ENCODE assay signal across 21 cellular contexts in the genomic region with DNA sequence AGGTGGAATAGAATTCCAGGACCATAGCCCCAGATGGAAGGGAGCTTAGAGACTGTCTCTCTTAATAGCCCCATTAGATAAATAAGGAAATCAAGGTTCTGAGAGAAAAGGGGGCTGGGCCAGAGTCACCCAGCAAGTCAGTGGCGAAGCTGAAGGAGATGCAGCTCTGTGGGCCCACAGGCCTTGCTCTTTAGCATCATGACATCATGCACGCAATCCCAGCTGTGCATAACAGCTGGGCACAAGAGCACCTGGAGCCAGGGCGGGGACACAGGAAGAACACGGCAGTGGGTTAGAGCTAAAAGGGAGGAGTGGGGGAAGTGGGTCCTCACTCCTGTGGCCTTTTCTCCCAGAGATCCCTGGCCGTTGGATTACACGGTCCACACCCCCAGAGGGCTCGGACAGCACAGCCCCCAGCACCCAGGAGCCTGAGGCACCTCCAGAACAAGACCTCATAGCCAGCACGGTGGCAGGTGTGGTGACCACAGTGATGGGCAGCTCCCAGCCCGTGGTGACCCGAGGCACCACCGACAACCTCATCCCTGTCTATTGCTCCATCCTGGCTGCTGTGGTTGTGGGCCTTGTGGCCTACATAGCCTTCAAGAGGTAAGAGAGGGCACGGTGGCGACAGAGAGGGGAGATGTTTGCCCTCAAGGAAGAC. TPM values are rescaled to one million over a fixed set of nuclear protein-coding genes. Genes with fewer than 3 reads are reported as not detected.
DNase-seq lines count a peak whose midpoint lies in the region; ATAC-seq, FAIRE-seq and TF ChIP-seq lines count a peak whose summit lies in the region.
"Had no signal": no experiment of that assay in that cellular context is flagged by ENCODE, and none has a peak within 500 bp of the region (broad histone marks: within the 10 kb centered on the region; RNA-seq: fewer than 3 reads in every experiment).

No MANE protein-coding gene starts in this region.

- H3K79me2 ChIP-seq in mammary epithelial cell (ENCODE audit: insufficient read depth, low read length), result no peaks in the 10 kb centered on the region

- H3K27ac ChIP-seq in breast epithelium, result peak overlapping the region; percentile 80 to 92
- no peak overlapping the region for H3K27ac ChIP-seq in mammary epithelial cell (ENCODE audit: insufficient read depth, low read depth, low read length)
- peak overlapping the region; percentile 94 for H3K27ac ChIP-seq in RWPE1
- H3K27ac ChIP-seq in kidney (ENCODE audit: low read depth in 2 of 2, low read length in 2 of 2), result no peak overlapping the region
- H3K27ac ChIP-seq: Peyer's patch had no signal

- H3K4me1 ChIP-seq in breast epithelium (peaks cover 20 to 21% of the 10 kb centered on the region in 2 donors), mammary epithelial cell (ENCODE audit: insufficient read depth, low read length) (peaks cover 43% of the 10 kb centered on the region), kidney (ENCODE audit: control insufficient read depth in 1 of 2, insufficient read depth in 1 of 2, low read depth in 1 of 2, low read length in 2 of 2) (peaks cover 7 to 8% of the 10 kb centered on the region in 2 donors)

- no peak for TF ChIP-seq CTCF in breast epithelium (IDR thresholded peaks at IDR 0.05)
- no peak for TF ChIP-seq CTCF in mammary epithelial cell (conservative IDR thresholded peaks at IDR 0.05 in 1 of 2, IDR thresholded peaks at IDR 0.05 in 1 of 2; ENCODE audit: extremely low read depth in 1 of 2, insufficient read depth in 1 of 2, low read depth in 1 of 2, low read length in 2 of 2)
- TF ChIP-seq CTCF in RWPE1 (conservative IDR thresholded peaks at IDR 0.05; ENCODE audit: low read depth), result no peak
- no peak for TF ChIP-seq CTCF in kidney (IDR thresholded peaks at IDR 0.05; ENCODE audit: borderline replicate concordance, extremely low read depth, insufficient read depth)

- no TSS peak for BruUV-seq in mammary epithelial cell (replicated peaks; lab: Mats Ljungman, UMichigan)

- POLR2A ChIA-PET in RWPE1 (lab: Yijun Ruan, JAX; ENCODE audit: low non-redundant PET), result no interaction called here

- H3K9ac ChIP-seq in mammary epithelial cell (ENCODE audit: insufficient read depth, low read length), result no peak overlapping the region
- H3K9ac ChIP-seq in kidney (ENCODE audit: low read length in 2 of 2), result no peak overlapping the region

- no peaks in the 10 kb centered on the region for H3K9me3 ChIP-seq in breast epithelium
- no peaks in the 10 kb centered on the region for H3K9me3 ChIP-seq in mammary epithelial cell (replicated peaks; ENCODE audit: insufficient read depth, low read length)
- H3K9me3 ChIP-seq in kidney (ENCODE audit: control insufficient read depth in 1 of 2, low read length in 2 of 2), result no peaks in the 10 kb centered on the region
- H3K9me3 ChIP-seq: Peyer's patch had no signal

- no peak overlapping the region for H3K4me2 ChIP-seq in mammary epithelial cell (ENCODE audit: insufficient read depth, low read depth, low read length)
- H3K4me2 ChIP-seq: GM23338 had no signal

- CTCF ChIA-PET in mammary epithelial cell (lab: Charles Lee; ENCODE audit: low non-redundant PET) (no interaction called here), RWPE1 (lab: Yijun Ruan, JAX) (interaction anchor here (0.7 to 1.4 kb wide), 3 partner anchors 14 to 46 kb away, joined by 3 to 4 read pairs (median 3); no protein-coding TSS in a partner anchor)

- H3K4me3 ChIP-seq in breast epithelium (no peak overlapping the region), mammary epithelial cell (replicated peaks in 1 of 3; ENCODE audit: insufficient read depth in 1 of 3, low read depth in 2 of 3, low read length in 3 of 3) (no peak overlapping the region), kidney (ENCODE audit: low read length in 2 of 2) (no peak overlapping the region)
- H3K4me3 ChIP-seq: GM23338, Peyer's patch, SK-N-MC had no signal

- FAIRE-seq in kidney (lab: Jason Lieb, UNC), result no peak
- FAIRE-seq in urothelium cell line (lab: Jason Lieb, UNC), result peak; percentile 5
- FAIRE-seq in GM12891 (lab: Jason Lieb, UNC), result no peak

- in situ Hi-C loops in mammary epithelial cell (cut with MboI; ENCODE audit: low sequenced_read_pairs in 2 of 2), result no loop called here

- dilution Hi-C loops in mammary epithelial cell (cut with HindIII; ENCODE audit: low sequenced_read_pairs), result no loop called here

- ATAC-seq in GM18520 (IDR thresholded peaks at IDR 0.05; ENCODE audit: unreplicated experiment), result no peak
- ATAC-seq: GM23338 had no signal

- H4K20me1 ChIP-seq in mammary epithelial cell (ENCODE audit: insufficient read depth, low read length), result no peaks in the 10 kb centered on the region

- no peak overlapping the region for H2AFZ ChIP-seq in mammary epithelial cell (ENCODE audit: low read depth, low read length)
- H2AFZ ChIP-seq: GM23338 had no signal

- no peaks in the 10 kb centered on the region for H3K36me3 ChIP-seq in breast epithelium
- peaks cover 2% of the 10 kb centered on the region for H3K36me3 ChIP-seq in mammary epithelial cell (ENCODE audit: insufficient read depth, low read length)
- H3K36me3 ChIP-seq in kidney (ENCODE audit: control insufficient read depth in 1 of 2, insufficient read depth in 2 of 2, low read length in 2 of 2), result no peaks in the 10 kb centered on the region
- H3K36me3 ChIP-seq: Peyer's patch had no signal

- intact Hi-C loops in breast epithelium (cut with DNase I; ENCODE audit: low total_unique reads), result no loop called here
- intact Hi-C loops in mammary epithelial cell (cut with micrococcal nuclease), result no loop called here
- intact Hi-C loops in kidney (cut with DNase I), result no loop called here

- DNase-seq in breast epithelium (ENCODE audit: low spot score in 2 of 2), result no peak
- DNase-seq in mammary epithelial cell, result no peak
- no peak for DNase-seq in RWPE1 (ENCODE audit: low spot score)
- peak; percentile 45 for DNase-seq in kidney
- DNase-seq in urothelium cell line (ENCODE audit: low spot score), result no peak
- DNase-seq in GM12891 (ENCODE audit: insufficient read length, low spot score), result no peak
- no peak for DNase-seq in NCI-H748 (lab: John Stamatoyannopoulos, UW; ENCODE audit: unreplicated experiment)
- DNase-seq: CD4-positive, CD25-positive, alpha-beta regulatory T cell; COR-L47; DMS79; HCEC 1CT; Karpas-422; NCI-H1417; NCI-H1694 treated with DMSO at 0.1 percent for 48 hours; NCI-H748 treated with DMSO at 0.1 percent for 48 hours; SHP77 treated with DMSO at 0.1 percent for 48 hours; SW 1271 had no signal

- TF ChIP-seq POLR2A in breast epithelium (IDR thresholded peaks at IDR 0.05) (no peak), GM12891 (IDR thresholded peaks at IDR 0.05; ENCODE audit: low read depth, low read length) (no peak)

- H3K27me3 ChIP-seq in breast epithelium, result no peaks in the 10 kb centered on the region
- H3K27me3 ChIP-seq in mammary epithelial cell (ENCODE audit: insufficient read depth, low read length), result no peaks in the 10 kb centered on the region
- H3K27me3 ChIP-seq: Peyer's patch had no signal

- WGBS in mammary epithelial cell (ENCODE audit: low coverage, missing lambda C conversion rate), result 71% methylated on average over 10 of the region's 13 CpGs

TF ChIP-seq in GM12891, 5 proteins besides CTCF, POLR2A, EP300 and RAD21:
- TF ChIP-seq TAF1 (IDR thresholded peaks at IDR 0.05; ENCODE audit: low read depth, low read length) (no peak), POU2F2 (IDR thresholded peaks at IDR 0.05; ENCODE audit: low read depth, low read length) (no peak), SPI1 (IDR thresholded peaks at IDR 0.05; ENCODE audit: low read depth, low read length) (no peak)

RNA-seq across cellular contexts. Expression of a gene that starts 15.1 kb away (rescaled TPM):
- 10 to 100 TPM in 2 of 3 donors, 1 to 10 TPM in 1; 3.4 to 27.8 (median 17.7) TPM for total RNA-seq in breast epithelium
- 10 to 100 TPM; 16.3 to 25.5 TPM for total RNA-seq in mammary epithelial cell
- polyA plus RNA-seq in mammary epithelial cell, result 33.5 TPM
- 17.4 TPM for polyA minus RNA-seq in mammary epithelial cell
- total RNA-seq in kidney, result 13.2 TPM
- polyA plus RNA-seq in kidney (ENCODE audit: insufficient read depth, low read depth, low replicate concordance), result 9.4 TPM
- polyA plus RNA-seq in GM12891 (2012; ENCODE audit: low read depth, missing spikeins), result 1.1 TPM
- polyA plus RNA-seq: CD4-positive, CD25-positive, alpha-beta regulatory T cell had no signal

Comparison
In these comparisons a context has a peak if more than half of its experiments do, and no peak if none do; other contexts are left out.
1. H3K27ac ChIP-seq: peak in breast epithelium (2 of 2) and RWPE1 (single experiment); none in mammary epithelial cell (single experiment) and kidney (0 of 2).